In the genomic region with DNA sequence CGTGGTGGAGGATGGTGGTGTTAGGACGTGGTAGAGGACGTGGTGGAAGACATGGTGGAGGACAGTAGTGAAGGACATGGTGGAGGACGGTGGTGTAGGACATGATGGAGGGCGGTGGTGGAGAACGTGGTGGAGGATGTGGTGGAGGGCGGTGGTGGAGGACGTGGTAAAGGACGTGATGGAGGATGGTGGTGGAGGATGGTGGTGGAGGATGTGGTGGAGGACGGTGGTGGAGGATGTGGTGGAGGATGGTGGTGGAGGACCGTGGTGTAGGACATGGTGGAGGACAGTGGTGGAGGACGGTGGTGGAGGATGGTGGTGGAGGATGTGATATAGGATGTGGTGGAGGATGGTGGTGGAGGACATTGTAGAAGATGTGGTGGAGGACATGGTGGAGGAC, we compare ENCODE assay signal across 23 cellular contexts.
"Had no signal": no experiment of that assay in that cellular context is flagged by ENCODE, and none has a peak within 500 bp of the region (broad histone marks: within the 10 kb centered on the region; RNA-seq: fewer than 3 reads in every experiment).

No MANE protein-coding gene starts in this region.

- H3K27me3 ChIP-seq: MG63, SJSA1 had no signal

- FAIRE-seq: RCC 7860 had no signal

- H3K27ac ChIP-seq: HL-60, SJSA1, SK-N-MC had no signal

- H3K4me1 ChIP-seq: SJSA1 had no signal

- DNase-seq: IMR-90, Karpas-422, KG1, MG63, NCI-H1092 treated with DMSO at 0.1 percent for 48 hours, NCI-H1436, NCI-H187, NCI-H2029, NCI-H2081 treated with DMSO at 0.1 percent for 48 hours, NCI-H2171, NCI-H226, NCI-H446, NCI-H510A, NCI-H524 treated with DMSO at 0.1 percent for 48 hours, NCI-H69, NCI-H774, Right ventricle myocardium superior, RPMI8226, SIG-M5 had no signal

- H3K9me3 ChIP-seq: MG63, SJSA1 had no signal

- H3K36me3 ChIP-seq: MG63, SJSA1 had no signal

- H3K4me3 ChIP-seq: MG63, SJSA1, SK-N-MC had no signal
